ENCODE assay signal across 1 cellular context in the genomic region with DNA sequence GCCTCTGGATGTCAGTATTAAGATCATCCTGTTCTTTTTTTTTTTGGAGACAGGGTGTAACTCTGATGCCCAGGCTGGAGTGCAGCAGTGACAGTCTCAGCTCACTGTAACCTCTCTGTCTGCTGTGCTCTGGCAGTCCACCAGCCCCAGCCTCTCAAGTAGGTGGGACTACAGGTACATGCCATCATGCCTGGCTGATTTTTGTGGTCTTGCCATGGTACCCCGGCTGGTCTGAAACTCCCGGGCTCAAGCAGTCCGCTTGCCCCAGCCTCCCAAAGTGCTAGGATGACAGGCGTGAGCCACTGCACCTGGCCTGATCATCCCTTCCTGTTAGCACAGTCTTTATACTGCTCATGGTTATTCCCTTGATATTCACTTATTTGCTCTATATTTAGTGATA.
TF ChIP-seq lines count a peak whose summit lies in the region.

No MANE protein-coding gene starts in this region.

TF ChIP-seq in GM12878, 131 proteins besides CTCF, POLR2A, EP300 and RAD21:
- TF ChIP-seq RUNX3 (IDR thresholded peaks at IDR 0.05; ENCODE audit: low read length) = 0 out of 2 replicates have a peak, but pooled peaks have one; percentile 7
- TF ChIP-seq HDAC2 (IDR thresholded peaks at IDR 0.05) = no peak
- TF ChIP-seq RELA (IDR thresholded peaks at IDR 0.05; ENCODE audit: borderline replicate concordance, partially characterized antibody) = no peak
